Comparison of ENCODE assay signal across 8 cellular contexts in the genomic region with DNA sequence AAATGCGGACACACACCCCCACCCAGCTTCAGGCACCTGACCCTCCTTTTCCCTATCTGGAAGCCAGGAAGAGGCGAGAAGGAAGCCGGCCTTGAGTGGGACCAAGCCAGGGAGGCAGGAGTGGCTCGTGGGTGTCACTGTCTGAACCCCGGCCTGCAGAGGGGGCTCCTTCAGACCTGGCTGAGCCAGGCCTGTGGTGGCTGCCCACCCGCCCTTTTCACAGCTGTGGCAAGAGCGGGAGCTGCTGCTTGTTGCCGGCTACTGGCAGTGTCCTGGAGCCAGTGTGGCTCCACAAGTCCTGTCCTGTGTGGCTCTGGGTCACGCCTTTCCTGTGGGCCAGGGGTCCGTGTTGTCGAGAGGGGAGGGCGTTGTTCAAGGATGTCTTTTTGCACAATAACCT. TPM values are rescaled to one million over a fixed set of nuclear protein-coding genes. Genes with fewer than 3 reads are reported as not detected.
A peak's percentile ranks its signal among the peaks of the same experiment; 100 is the strongest.
DNase-seq lines count a peak whose midpoint lies in the region; ATAC-seq and TF ChIP-seq lines count a peak whose summit lies in the region.

No MANE protein-coding gene starts in this region.

- H4K20me1 ChIP-seq in OCI-LY3 (ENCODE audit: insufficient read depth, low read length), result peaks cover 49% of the 10 kb centered on the region

- CTCF ChIA-PET in CD4-positive, alpha-beta memory T cell (lab: Charles Lee; ENCODE audit: partially characterized antibody), result no interaction called here

- H3K9me3 Mint-ChIP-seq in CD4-positive, alpha-beta memory T cell, result peaks cover 0 to 2% (median 0%) of the 10 kb centered on the region in 8 donors

- H3K9ac ChIP-seq in OCI-LY3 (ENCODE audit: low read length) (peak overlapping the region; percentile 84), endocrine pancreas (ENCODE audit: control insufficient read depth, insufficient read depth, low read length) (peak overlapping the region; percentile 67)

- peaks cover 0 to 14% of the 10 kb centered on the region in 2 donors for H3K36me3 Mint-ChIP-seq in CD4-positive, alpha-beta memory T cell

- WGBS in aorta, 2 donors, result 63 to 72% methylated on average over 12 of the region's 12 CpGs

- peaks cover 44% of the 10 kb centered on the region for H3K79me2 ChIP-seq in OCI-LY3 (ENCODE audit: low read length)

- ATAC-seq in aorta (ENCODE audit: low FRiP score), result no peak

- no peaks in the 10 kb centered on the region for H3K27me3 Mint-ChIP-seq in CD4-positive, alpha-beta memory T cell

- peak overlapping the region; percentile 57 to 67 for H3K4me3 ChIP-seq in CD4-positive, alpha-beta memory T cell (ENCODE audit: low read length in 2 of 2)
- H3K4me3 ChIP-seq in OCI-LY3 (ENCODE audit: low read length) (peak overlapping the region; percentile 92), endocrine pancreas (ENCODE audit: control insufficient read depth, insufficient read depth, low read length) (no peak overlapping the region), neutrophil (ENCODE audit: low read depth in 1 of 2, low read length in 1 of 2) (peak overlapping the region; percentile 70 to 88), aorta (ENCODE audit: low read length in 2 of 2) (no peak overlapping the region)

- H3K27ac ChIP-seq in CD4-positive, alpha-beta memory T cell (ENCODE audit: low read depth, low read length), result peak overlapping the region; percentile 61
- no peak overlapping the region for H3K27ac ChIP-seq in OCI-LY3 (ENCODE audit: low read length)
- peak overlapping the region; percentile 82 for H3K27ac ChIP-seq in neutrophil
- H3K27ac ChIP-seq in aorta (ENCODE audit: low read depth in 1 of 2, low read length in 2 of 2), result no peak overlapping the region

- H3K4me1 ChIP-seq in CD4-positive, alpha-beta memory T cell (ENCODE audit: insufficient read depth, low read length), result peaks cover 69% of the 10 kb centered on the region
- H3K4me1 ChIP-seq in OCI-LY3 (ENCODE audit: low read length) (peaks cover 46% of the 10 kb centered on the region), endocrine pancreas (ENCODE audit: control insufficient read depth, insufficient read depth, low read length) (no peaks in the 10 kb centered on the region), neutrophil (ENCODE audit: control insufficient read depth in 1 of 2, insufficient read depth in 1 of 2, low read depth in 1 of 2, low read length in 1 of 2) (peaks cover 39 to 43% of the 10 kb centered on the region in 2 experiments), aorta (ENCODE audit: control insufficient read depth in 1 of 2, insufficient read depth in 2 of 2, low read length in 2 of 2) (no peaks in the 10 kb centered on the region)

- peak overlapping the region; percentile 52 to 86 (median 72) for H3K27ac Mint-ChIP-seq in CD4-positive, alpha-beta memory T cell

- H3K27me3 ChIP-seq in CD4-positive, alpha-beta memory T cell (ENCODE audit: insufficient read depth, low read length), result no peaks in the 10 kb centered on the region
- H3K27me3 ChIP-seq in OCI-LY3 (ENCODE audit: low read depth, low read length), result no peaks in the 10 kb centered on the region
- H3K27me3 ChIP-seq in endocrine pancreas (ENCODE audit: control insufficient read depth, insufficient read depth, low read length), result no peaks in the 10 kb centered on the region
- peaks cover 31% of the 10 kb centered on the region for H3K27me3 ChIP-seq in neutrophil
- H3K27me3 ChIP-seq in aorta (ENCODE audit: control insufficient read depth in 1 of 2, insufficient read depth in 2 of 2, low read length in 1 of 2), result no peaks in the 10 kb centered on the region

- intact Hi-C loops in CD4-positive, alpha-beta memory T cell (cut with micrococcal nuclease), result no loop called here
- intact Hi-C loops in aorta (cut with DNase I), result loop anchor here (2.0 to 10.0 kb wide), 3 partner anchors 36 to 494 kb away; partner anchors contain the start of gene CFAP410 (in 2 of the 2)

- TF ChIP-seq CTCF in OCI-LY3 (IDR thresholded peaks at IDR 0.05; ENCODE audit: low read depth, low read length) (no peak), neutrophil (IDR thresholded peaks at IDR 0.05) (no peak)

- peak overlapping the region; percentile 89 for H3K4me2 ChIP-seq in OCI-LY3 (ENCODE audit: low read length)

- H2AFZ ChIP-seq in OCI-LY3 (ENCODE audit: low read depth, low read length), result no peak overlapping the region

- peak overlapping the region; percentile 80 to 86 (median 82) for H3K4me3 Mint-ChIP-seq in CD4-positive, alpha-beta memory T cell

- peak in 1 of 5 donors; percentile 33 for DNase-seq in CD4-positive, alpha-beta memory T cell
- DNase-seq in NCI-H345 treated with DMSO at 0.1 percent for 48 hours (lab: John Stamatoyannopoulos, UW; ENCODE audit: unreplicated experiment) (no peak), aorta (no peak), NCI-H526 (lab: John Stamatoyannopoulos, UW) (no peak), mucosa of gallbladder (ENCODE audit: low spot score) (no peak)

- H3K9me3 ChIP-seq in CD4-positive, alpha-beta memory T cell (ENCODE audit: control insufficient read depth in 1 of 2, low read length in 2 of 2), result no peaks in the 10 kb centered on the region
- H3K9me3 ChIP-seq in OCI-LY3 (ENCODE audit: insufficient read depth, low read length) (no peaks in the 10 kb centered on the region), endocrine pancreas (ENCODE audit: control insufficient read depth, low read length) (no peaks in the 10 kb centered on the region), neutrophil (no peaks in the 10 kb centered on the region), aorta (ENCODE audit: control insufficient read depth, low read length) (no peaks in the 10 kb centered on the region)

- POLR2A ChIA-PET in CD4-positive, alpha-beta memory T cell (lab: Charles Lee; ENCODE audit: partially characterized antibody), result interaction anchor here (0.8 to 1.2 kb wide), 2 partner anchors 37 to 500 kb away, joined by 3 read pairs; partner anchors contain the start of gene UBE2G2

- peaks cover 22 to 71% (median 53%) of the 10 kb centered on the region in 4 donors for H3K4me1 Mint-ChIP-seq in CD4-positive, alpha-beta memory T cell

- no peaks in the 10 kb centered on the region for H3K36me3 ChIP-seq in CD4-positive, alpha-beta memory T cell (ENCODE audit: insufficient read depth, low read length)
- H3K36me3 ChIP-seq in OCI-LY3 (replicated peaks; ENCODE audit: low read depth, low read length), result peaks cover 5% of the 10 kb centered on the region
- no peaks in the 10 kb centered on the region for H3K36me3 ChIP-seq in endocrine pancreas (ENCODE audit: control insufficient read depth, insufficient read depth, low read length)
- H3K36me3 ChIP-seq in neutrophil, result no peaks in the 10 kb centered on the region
- H3K36me3 ChIP-seq in aorta (ENCODE audit: control insufficient read depth in 1 of 2, insufficient read depth in 2 of 2, low read length in 1 of 2), result no peaks in the 10 kb centered on the region

RNA-seq across cellular contexts. Expression of gene PFKL, which starts 1.2 kb away (rescaled TPM):
- total RNA-seq in CD4-positive, alpha-beta memory T cell, result 100 to 1,000 TPM; 143 to 145 TPM
- 100 to 1,000 TPM; 132 to 134 TPM for polyA plus RNA-seq in CD4-positive, alpha-beta memory T cell
- total RNA-seq in aorta (100 to 1,000 TPM in 1 of 2 donors, 10 to 100 TPM in 1; 95.1 to 115 TPM), mucosa of gallbladder (319 TPM)
- 100 to 1,000 TPM in 1 of 2 donors, 10 to 100 TPM in 1; 48.0 to 110 TPM for polyA plus RNA-seq in aorta

RNA-seq across cellular contexts. Expression of gene AIRE, which starts 15.4 kb away (rescaled TPM):
- not detected for total RNA-seq in CD4-positive, alpha-beta memory T cell
- 1 to 10 TPM in 1 of 2 donors, under 1 TPM in 1; 0.32 to 2.3 TPM for polyA plus RNA-seq in CD4-positive, alpha-beta memory T cell
- under 1 TPM in 1 of 2 donors, not detected in 1; 0.19 TPM for total RNA-seq in aorta
- polyA plus RNA-seq in aorta, result not detected
- 0.17 TPM for total RNA-seq in mucosa of gallbladder

RNA-seq across cellular contexts. Expression of gene CFAP410, which starts 38.1 kb away (rescaled TPM):
- total RNA-seq in CD4-positive, alpha-beta memory T cell, result 10 to 100 TPM; 51.7 to 55.2 TPM
- polyA plus RNA-seq in CD4-positive, alpha-beta memory T cell, result 10 to 100 TPM; 20.1 to 32.4 TPM
- total RNA-seq in aorta (10 to 100 TPM; 19.4 to 20.9 TPM), mucosa of gallbladder (24.7 TPM)
- polyA plus RNA-seq in aorta, result 100 to 1,000 TPM in 1 of 2 donors, 10 to 100 TPM in 1; 26.2 to 121 TPM

RNA-seq across cellular contexts. Expression of gene DNMT3L, which starts 39.4 kb away (rescaled TPM):
- total RNA-seq in CD4-positive, alpha-beta memory T cell, result not detected
- polyA plus RNA-seq in CD4-positive, alpha-beta memory T cell, result not detected
- not detected for total RNA-seq in aorta
- polyA plus RNA-seq in aorta, result not detected
- not detected for total RNA-seq in mucosa of gallbladder

RNA-seq across cellular contexts. Expression of gene TRPM2, which starts 52.3 kb away (rescaled TPM):
- 1 to 10 TPM; 1.3 to 1.7 TPM for total RNA-seq in CD4-positive, alpha-beta memory T cell
- polyA plus RNA-seq in CD4-positive, alpha-beta memory T cell, result under 1 TPM in 1 of 2 donors, not detected in 1; 0.37 TPM
- 10 to 100 TPM in 1 of 2 donors, 1 to 10 TPM in 1; 7.0 to 15.8 TPM for total RNA-seq in aorta
- polyA plus RNA-seq in aorta, result 1 to 10 TPM; 2.2 to 4.9 TPM
- 13.8 TPM for total RNA-seq in mucosa of gallbladder

Comparison
In these comparisons a context has a peak if more than half of its experiments do, and no peak if none do; other contexts are left out.
1. H3K27ac ChIP-seq: peak in CD4-positive, alpha-beta memory T cell (single experiment) and neutrophil (single experiment); none in OCI-LY3 (single experiment) and aorta (0 of 2).
2. H3K4me3 ChIP-seq: peak in CD4-positive, alpha-beta memory T cell (2 of 2), OCI-LY3 (single experiment) and neutrophil (2 of 2); none in endocrine pancreas (single experiment) and aorta (0 of 2).